6 cellular contexts compared by ENCODE assay signal in genomic region chr11:102730944-102731343, GRCh38. TPM values are rescaled to one million over a fixed set of nuclear protein-coding genes. Genes with fewer than 3 reads are reported as not detected.
"Had no signal": no experiment of that assay in that cellular context is flagged by ENCODE, and none has a peak within 500 bp of the region (broad histone marks: within the 10 kb centered on the region; RNA-seq: fewer than 3 reads in every experiment).

No MANE protein-coding gene starts in this region.

RNA-seq across cellular contexts. Expression of gene MMP8, which starts 6.2 kb away (rescaled TPM):
- total RNA-seq: activated CD8-positive, alpha-beta T cell treated with anti-CD3 and anti-CD28 coated beads for 36 hours; activated T-cell treated with anti-CD3 and anti-CD28 coated beads, Interleukin-2, amount 50 U/mL, for 72 hours; activated T-helper 2 cell treated with anti-CD3 and anti-CD28 coated beads, Interferon-gamma antibody, Interleukin-2, Interleukin-4, amounts not matched to agents 10 μg/mL and 5 μg/mL and 100 μg/mL, durations not matched to agents 14 hours and 24 hours and 36 hours; PC-3 had no signal

RNA-seq across cellular contexts. Expression of gene MMP27, which starts 25.4 kb away (rescaled TPM):
- total RNA-seq: activated CD8-positive, alpha-beta T cell treated with anti-CD3 and anti-CD28 coated beads for 36 hours; activated naive CD8-positive, alpha-beta T cell treated with anti-CD3 and anti-CD28 coated beads for 36 hours; activated T-cell treated with anti-CD3 and anti-CD28 coated beads, Interleukin-2, amount 50 U/mL, for 72 hours; activated T-helper 2 cell treated with anti-CD3 and anti-CD28 coated beads, Interferon-gamma antibody, Interleukin-2, Interleukin-4, amounts not matched to agents 10 μg/mL and 5 μg/mL and 100 μg/mL, durations not matched to agents 14 hours and 24 hours and 36 hours; PC-3; SK-MEL-5 had no signal

RNA-seq across cellular contexts. Expression of gene MMP10, which starts 49.5 kb away (rescaled TPM):
- total RNA-seq: activated CD8-positive, alpha-beta T cell treated with anti-CD3 and anti-CD28 coated beads for 36 hours; activated naive CD8-positive, alpha-beta T cell treated with anti-CD3 and anti-CD28 coated beads for 36 hours; activated T-helper 2 cell treated with anti-CD3 and anti-CD28 coated beads, Interferon-gamma antibody, Interleukin-2, Interleukin-4, amounts not matched to agents 10 μg/mL and 5 μg/mL and 100 μg/mL, durations not matched to agents 14 hours and 24 hours and 36 hours; SK-MEL-5 had no signal
